In the genomic region with DNA sequence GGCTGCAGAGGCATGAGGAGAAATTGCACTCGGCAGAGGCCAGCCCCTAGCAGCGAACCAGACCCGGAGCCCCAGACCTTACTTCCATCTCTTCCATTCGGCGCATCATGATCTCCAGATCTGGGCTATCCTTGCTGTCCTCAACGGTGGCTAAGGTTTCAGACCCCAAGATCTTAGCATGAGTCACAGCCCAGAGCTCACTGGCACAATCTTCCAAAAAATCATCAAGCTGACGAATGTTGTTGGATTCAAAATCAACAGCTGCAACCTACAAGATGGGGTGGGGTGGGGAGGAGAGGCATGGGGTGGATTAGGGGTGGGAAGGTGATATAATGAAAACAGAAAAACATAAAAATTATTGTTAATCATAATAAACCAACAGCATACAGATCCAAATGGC, we compare ENCODE assay signal across 28 cellular contexts.
"Had no signal": no experiment of that assay in that cellular context is flagged by ENCODE, and none has a peak within 500 bp of the region (broad histone marks: within the 10 kb centered on the region; RNA-seq: fewer than 3 reads in every experiment).

No MANE protein-coding gene starts in this region.

- H3K36me3 Mint-ChIP-seq: natural killer cell had no signal

- H3K4me1 ChIP-seq: prostate gland had no signal

- FAIRE-seq: colon, frontal cortex, keratinocyte, pancreas, small intestine had no signal

- H3K9me3 ChIP-seq: left lung, neutrophil, pancreas, prostate gland, sigmoid colon, suprapubic skin, vagina had no signal

- H3K4me1 Mint-ChIP-seq: natural killer cell had no signal

- DNase-seq: central memory CD4-positive, alpha-beta T cell; effector CD8-positive, alpha-beta T cell; endodermal cell; hypothalamus; left cardiac atrium; left lung; mesenchymal stem cell; midbrain; natural killer cell; pancreas; right cardiac atrium; sigmoid colon; small intestine; stimulated activated CD4-positive, alpha-beta T cell treated with anti-CD3 and anti-CD28 coated beads, Interleukin-12 subunit alpha, Interleukin-12 subunit beta, amount 100 ng/mL, for 4 hours; stimulated activated CD4-positive, alpha-beta T cell treated with anti-CD3 and anti-CD28 coated beads, Interleukin-1b, Interleukin-23, amount 100 ng/mL, for 48 hours; stimulated activated CD4-positive, alpha-beta T cell treated with anti-CD3 and anti-CD28 coated beads, Interleukin-4, amount 100 ng/mL, for 1 hour; stimulated activated CD8-positive, alpha-beta memory T cell treated with anti-CD3 and anti-CD28 coated beads, Interleukin-4, amount 100 ng/mL, for 48 hours; stimulated activated naive CD4-positive, alpha-beta T cell; stimulated activated naive CD8-positive, alpha-beta T cell treated with anti-CD3 and anti-CD28 coated beads, Interleukin-15, amount 100 ng/mL, for 72 hours had no signal

- H3K27me3 Mint-ChIP-seq: dendritic cell treated with granulocyte-macrophage colony-stimulating factor and Interleukin-4, amounts not matched to agents 40 ng/mL and 50 ng/mL, for 4 days; stimulated activated naive CD8-positive, alpha-beta T cell treated with anti-CD3 and anti-CD28 coated beads, Interleukin-15, amount 100 ng/mL, for 72 hours had no signal

- H3K27ac Mint-ChIP-seq: dendritic cell treated with granulocyte-macrophage colony-stimulating factor and Interleukin-4, amounts not matched to agents 40 ng/mL and 50 ng/mL, for 4 days; endodermal cell; natural killer cell; stimulated activated naive CD8-positive, alpha-beta T cell treated with anti-CD3 and anti-CD28 coated beads, Interleukin-15, amount 100 ng/mL, for 72 hours had no signal

- H3K27ac ChIP-seq: epithelial cell of prostate, left lung, neutrophil, pancreas, prostate gland, sigmoid colon, suprapubic skin, vagina had no signal

- H3K9me3 Mint-ChIP-seq: dendritic cell treated with granulocyte-macrophage colony-stimulating factor and Interleukin-4, amounts not matched to agents 40 ng/mL and 50 ng/mL, for 4 days; natural killer cell; stimulated activated naive CD8-positive, alpha-beta T cell treated with anti-CD3 and anti-CD28 coated beads, Interleukin-15, amount 100 ng/mL, for 72 hours had no signal

- H3K4me3 ChIP-seq: left lung, pancreas, prostate gland, sigmoid colon, suprapubic skin, vagina had no signal

- H3K4me3 Mint-ChIP-seq: dendritic cell treated with granulocyte-macrophage colony-stimulating factor and Interleukin-4, amounts not matched to agents 40 ng/mL and 50 ng/mL, for 4 days; endodermal cell; natural killer cell; stimulated activated naive CD8-positive, alpha-beta T cell treated with anti-CD3 and anti-CD28 coated beads, Interleukin-15, amount 100 ng/mL, for 72 hours had no signal

- H3K27me3 ChIP-seq: left lung, neutrophil, pancreas, sigmoid colon, suprapubic skin, vagina had no signal
